Comparison of ENCODE assay signal across 17 cellular contexts in genomic region chr5:152439791-152440190, GRCh38. TPM values are rescaled to one million over a fixed set of nuclear protein-coding genes. Genes with fewer than 3 reads are reported as not detected.
DNase-seq lines count a peak whose midpoint lies in the region; ATAC-seq and TF ChIP-seq lines count a peak whose summit lies in the region.
"Had no signal": no experiment of that assay in that cellular context is flagged by ENCODE, and none has a peak within 500 bp of the region (broad histone marks: within the 10 kb centered on the region; RNA-seq: fewer than 3 reads in every experiment).

No MANE protein-coding gene starts in this region.

- CTCF ChIA-PET in RWPE1 (lab: Yijun Ruan, JAX) = no interaction called here

- peak overlapping the region in 20 of 59 donors; percentile 0 to 39 (median 28) for H3K4me3 ChIP-seq in dorsolateral prefrontal cortex
- H3K4me3 ChIP-seq: BLaER1, GM12878 had no signal

- ATAC-seq in HG03139 (IDR thresholded peaks at IDR 0.05; ENCODE audit: unreplicated experiment) = no peak
- ATAC-seq: GM12878, HepG2 had no signal

- no peaks in the 10 kb centered on the region for H3K27me3 ChIP-seq in dorsolateral prefrontal cortex
- H3K27me3 ChIP-seq: BLaER1 had no signal

- intact Hi-C loops in dorsolateral prefrontal cortex (cut with DNase I) = loop anchor here in 1 of 2 donors (5.0 to 10.0 kb wide), 2 partner anchors 57 to 65 kb away; no protein-coding TSS in a partner anchor

- DNase-seq in Ammon's horn (ENCODE audit: low spot score) (peak; percentile 72), dorsolateral prefrontal cortex (no peak), midbrain (lab: John Stamatoyannopoulos, UW) (peak; percentile 62), superior temporal gyrus (ENCODE audit: extremely low spot score) (peak; percentile 91), GF-D8 (lab: John Stamatoyannopoulos, UW) (no peak), RWPE1 (ENCODE audit: low spot score) (no peak)
- DNase-seq: Calu3, DMS 273 treated with DMSO at 0.1 percent for 48 hours, GOT3, H9 had no signal

- POLR2A ChIA-PET in RWPE1 (lab: Yijun Ruan, JAX; ENCODE audit: low non-redundant PET) = no interaction called here

- TF ChIP-seq CTCF in dorsolateral prefrontal cortex (IDR thresholded peaks at IDR 0.05 in 54 of 56, conservative IDR thresholded peaks at IDR 0.05 in 2 of 56; ENCODE audit: low read depth in 1 of 56, partially characterized antibody in 56 of 56) (peak in 2 of 56 donors; percentile 13 to 34), RWPE1 (conservative IDR thresholded peaks at IDR 0.05; ENCODE audit: low read depth) (no peak)

- peak overlapping the region in 58 of 59 donors; percentile 43 to 97 (median 85) for H3K27ac ChIP-seq in dorsolateral prefrontal cortex
- no peak overlapping the region for H3K27ac ChIP-seq in RWPE1
- H3K27ac ChIP-seq: 22Rv1, BLaER1 had no signal

RNA-seq across cellular contexts. Expression of gene NMUR2, which starts 34.7 kb away (rescaled TPM):
- 1 to 10 TPM in 21 of 120 experiments, under 1 TPM in 70, not detected in 29; 0.21 to 2.6 (median 0.60) TPM for total RNA-seq in dorsolateral prefrontal cortex
- total RNA-seq: A673, Daoy, HepG2 had no signal

Comparison
In these comparisons a context has a peak if more than half of its experiments do, and no peak if none do; other contexts are left out.
1. DNase-seq: peak in Ammon's horn (single experiment), midbrain (single experiment) and superior temporal gyrus (single experiment); none in dorsolateral prefrontal cortex (0 of 10), GF-D8 (single experiment) and RWPE1 (single experiment).